ENCODE assay signal across 9 cellular contexts in the genomic region with DNA sequence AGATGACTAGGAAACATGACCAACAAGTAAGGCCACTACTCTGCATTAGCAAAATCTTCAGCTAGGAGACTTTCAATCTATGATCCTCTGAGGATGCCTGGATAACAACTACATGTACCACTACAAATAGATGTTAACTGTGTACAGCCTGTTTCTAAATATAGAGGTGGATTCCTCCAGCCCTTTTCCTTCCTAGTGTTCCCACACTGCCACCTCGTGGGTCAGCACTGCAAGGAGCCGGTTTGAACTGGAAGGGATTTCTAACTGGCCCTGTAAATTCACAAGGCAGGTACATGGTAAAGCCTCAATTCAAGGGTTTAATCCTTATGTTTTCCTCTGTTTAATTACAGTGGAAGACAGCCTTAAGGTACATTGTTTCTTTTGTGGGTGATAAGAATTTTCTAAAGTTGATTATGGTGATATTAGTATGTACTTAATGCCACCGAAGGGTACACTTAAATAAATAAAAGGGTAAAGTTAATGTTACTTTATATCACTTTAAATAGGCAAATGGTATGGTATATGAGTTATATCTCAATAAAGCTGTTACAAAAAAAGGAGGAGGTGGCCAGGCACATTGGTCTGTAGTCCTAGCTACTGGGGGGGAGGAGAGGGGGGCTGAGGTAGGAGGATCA. TPM values are rescaled to one million over a fixed set of nuclear protein-coding genes. Genes with fewer than 3 reads are reported as not detected.
A peak's percentile ranks its signal among the peaks of the same experiment; 100 is the strongest.
DNase-seq lines count a peak whose midpoint lies in the region; TF ChIP-seq lines count a peak whose summit lies in the region.
"Had no signal": no experiment of that assay in that cellular context is flagged by ENCODE, and none has a peak within 500 bp of the region (broad histone marks: within the 10 kb centered on the region; RNA-seq: fewer than 3 reads in every experiment).

No MANE protein-coding gene starts in this region.

- H3K9ac ChIP-seq in OCI-LY3 (ENCODE audit: low read length): no peak overlapping the region

- no peak overlapping the region for H3K27ac Mint-ChIP-seq in activated T-helper 2 cell treated with anti-CD3 and anti-CD28 coated beads, Interferon-gamma antibody, Interleukin-2, Interleukin-4, amounts not matched to agents 10 μg/mL and 5 μg/mL and 100 μg/mL, durations not matched to agents 14 hours and 24 hours and 36 hours

- no peaks in the 10 kb centered on the region for H3K36me3 Mint-ChIP-seq in activated T-helper 2 cell treated with anti-CD3 and anti-CD28 coated beads, Interferon-gamma antibody, Interleukin-2, Interleukin-4, amounts not matched to agents 10 μg/mL and 5 μg/mL and 100 μg/mL, durations not matched to agents 14 hours and 24 hours and 36 hours (ENCODE audit: low read depth)

- H3K27me3 ChIP-seq in OCI-LY3 (ENCODE audit: low read depth, low read length) (no peaks in the 10 kb centered on the region), right atrium auricular region (no peaks in the 10 kb centered on the region)

- H3K79me2 ChIP-seq in OCI-LY3 (ENCODE audit: low read length): peaks cover 7% of the 10 kb centered on the region

- H3K9me3 ChIP-seq in OCI-LY3 (ENCODE audit: insufficient read depth, low read length) (no peaks in the 10 kb centered on the region), right atrium auricular region (no peaks in the 10 kb centered on the region)

- TF ChIP-seq CTCF in OCI-LY3 (IDR thresholded peaks at IDR 0.05; ENCODE audit: low read depth, low read length) (peak; percentile 83), right atrium auricular region (IDR thresholded peaks at IDR 0.05) (peak; percentile 75 to 89), retinal pigment epithelial cell (conservative IDR thresholded peaks at IDR 0.05; ENCODE audit: low read depth, low read length) (peak; percentile 92)

- no peaks in the 10 kb centered on the region for H3K27me3 Mint-ChIP-seq in activated T-helper 2 cell treated with anti-CD3 and anti-CD28 coated beads, Interferon-gamma antibody, Interleukin-2, Interleukin-4, amounts not matched to agents 10 μg/mL and 5 μg/mL and 100 μg/mL, durations not matched to agents 14 hours and 24 hours and 36 hours (ENCODE audit: low read depth)

- no peak overlapping the region for H3K4me3 ChIP-seq in OCI-LY3 (ENCODE audit: low read length)
- no peak overlapping the region for H3K4me3 ChIP-seq in right atrium auricular region
- no peak overlapping the region for H3K4me3 ChIP-seq in retinal pigment epithelial cell (ENCODE audit: low read length)

- intact Hi-C loops in activated T-helper 2 cell treated with anti-CD3 and anti-CD28 coated beads, Interferon-gamma antibody, Interleukin-2, Interleukin-4, amounts not matched to agents 10 μg/mL and 5 μg/mL and 100 μg/mL, durations not matched to agents 14 hours and 24 hours and 36 hours (cut with micrococcal nuclease): loop anchor here (1.0 to 2.0 kb wide), 2 partner anchors 480 to 1340 kb away; no protein-coding TSS in a partner anchor

- DNase-seq in GM04504 (ENCODE audit: low read depth) (peak; percentile 47), KBM-7 (peak; percentile 75), amygdala (lab: John Stamatoyannopoulos, UW) (peak in 40 of 56 donors; percentile 3 to 79 (median 30)), right atrium auricular region (ENCODE audit: low spot score) (no peak), retinal pigment epithelial cell (ENCODE audit: low read depth) (peak; percentile 46)
- DNase-seq in NK-92 treated with Interleukin-12 subunit alpha and Interleukin-12 subunit beta, amount 100 ng/mL, for 24 hours (lab: John Stamatoyannopoulos, UW): no peak
- no peak for DNase-seq in activated T-helper 2 cell treated with anti-CD3 and anti-CD28 coated beads, Interferon-gamma antibody, Interleukin-2, Interleukin-4, amounts not matched to agents 10 μg/mL and 5 μg/mL and 100 μg/mL, durations not matched to agents 14 hours and 24 hours and 36 hours (ENCODE audit: low spot score)
- DNase-seq: activated T-cell treated with anti-CD3 and anti-CD28 coated beads, Interleukin-2, amount 50 U/mL, for 4 hours had no signal

- H3K4me3 Mint-ChIP-seq in activated T-helper 2 cell treated with anti-CD3 and anti-CD28 coated beads, Interferon-gamma antibody, Interleukin-2, Interleukin-4, amounts not matched to agents 10 μg/mL and 5 μg/mL and 100 μg/mL, durations not matched to agents 14 hours and 24 hours and 36 hours (ENCODE audit: low read depth): no peak overlapping the region
- H3K4me3 Mint-ChIP-seq: activated T-cell treated with anti-CD3 and anti-CD28 coated beads, Interleukin-2, amount 50 U/mL, for 4 hours had no signal

- H3K36me3 ChIP-seq in OCI-LY3 (replicated peaks; ENCODE audit: low read depth, low read length) (no peaks in the 10 kb centered on the region), right atrium auricular region (no peaks in the 10 kb centered on the region)

- H4K20me1 ChIP-seq in OCI-LY3 (ENCODE audit: insufficient read depth, low read length): no peaks in the 10 kb centered on the region

- H3K4me1 ChIP-seq in OCI-LY3 (ENCODE audit: low read length): peaks cover 4% of the 10 kb centered on the region
- H3K4me1 ChIP-seq in right atrium auricular region: no peaks in the 10 kb centered on the region

- in situ Hi-C loops in KBM-7 (cut with MboI; ENCODE audit: low pct_unique_long_range_greater_than_20kb, low sequenced_read_pairs): no loop called here

- no peaks in the 10 kb centered on the region for H3K9me3 Mint-ChIP-seq in activated T-helper 2 cell treated with anti-CD3 and anti-CD28 coated beads, Interferon-gamma antibody, Interleukin-2, Interleukin-4, amounts not matched to agents 10 μg/mL and 5 μg/mL and 100 μg/mL, durations not matched to agents 14 hours and 24 hours and 36 hours
- H3K9me3 Mint-ChIP-seq: activated T-cell treated with anti-CD3 and anti-CD28 coated beads, Interleukin-2, amount 50 U/mL, for 4 hours had no signal

- H3K27ac ChIP-seq in OCI-LY3 (ENCODE audit: low read length): no peak overlapping the region
- no peak overlapping the region for H3K27ac ChIP-seq in right atrium auricular region

- H2AFZ ChIP-seq in OCI-LY3 (ENCODE audit: low read depth, low read length): no peak overlapping the region

- no peak overlapping the region for H3K4me2 ChIP-seq in OCI-LY3 (ENCODE audit: low read length)

- H3K4me1 Mint-ChIP-seq in activated T-helper 2 cell treated with anti-CD3 and anti-CD28 coated beads, Interferon-gamma antibody, Interleukin-2, Interleukin-4, amounts not matched to agents 10 μg/mL and 5 μg/mL and 100 μg/mL, durations not matched to agents 14 hours and 24 hours and 36 hours (ENCODE audit: low read depth): peaks cover 10% of the 10 kb centered on the region

RNA-seq across cellular contexts. Expression of a gene that starts 14.4 kb away (rescaled TPM):
- total RNA-seq in right atrium auricular region: 1 to 10 TPM; 7.9 to 8.5 TPM
- total RNA-seq in activated T-helper 2 cell treated with anti-CD3 and anti-CD28 coated beads, Interferon-gamma antibody, Interleukin-2, Interleukin-4, amounts not matched to agents 10 μg/mL and 5 μg/mL and 100 μg/mL, durations not matched to agents 14 hours and 24 hours and 36 hours: 24.1 and 26.2 TPM in 2 replicates

Comparison
In these comparisons a context has a peak if more than half of its experiments do, and no peak if none do; other contexts are left out.
1. DNase-seq: peak in GM04504 (single experiment), KBM-7 (single experiment), amygdala (40 of 56) and retinal pigment epithelial cell (single experiment); none in right atrium auricular region (single experiment), NK-92 treated with Interleukin-12 subunit alpha and Interleukin-12 subunit beta, amount 100 ng/mL, for 24 hours (single experiment) and activated T-helper 2 cell treated with anti-CD3 and anti-CD28 coated beads, Interferon-gamma antibody, Interleukin-2, Interleukin-4, amounts not matched to agents 10 μg/mL and 5 μg/mL and 100 μg/mL, durations not matched to agents 14 hours and 24 hours and 36 hours (single experiment).
2. Peak in every context shown above with its lines, with median percentiles within 50 percentile points of each other: CTCF ChIP-seq.